1 cellular context compared by ENCODE assay signal in the genomic region with DNA sequence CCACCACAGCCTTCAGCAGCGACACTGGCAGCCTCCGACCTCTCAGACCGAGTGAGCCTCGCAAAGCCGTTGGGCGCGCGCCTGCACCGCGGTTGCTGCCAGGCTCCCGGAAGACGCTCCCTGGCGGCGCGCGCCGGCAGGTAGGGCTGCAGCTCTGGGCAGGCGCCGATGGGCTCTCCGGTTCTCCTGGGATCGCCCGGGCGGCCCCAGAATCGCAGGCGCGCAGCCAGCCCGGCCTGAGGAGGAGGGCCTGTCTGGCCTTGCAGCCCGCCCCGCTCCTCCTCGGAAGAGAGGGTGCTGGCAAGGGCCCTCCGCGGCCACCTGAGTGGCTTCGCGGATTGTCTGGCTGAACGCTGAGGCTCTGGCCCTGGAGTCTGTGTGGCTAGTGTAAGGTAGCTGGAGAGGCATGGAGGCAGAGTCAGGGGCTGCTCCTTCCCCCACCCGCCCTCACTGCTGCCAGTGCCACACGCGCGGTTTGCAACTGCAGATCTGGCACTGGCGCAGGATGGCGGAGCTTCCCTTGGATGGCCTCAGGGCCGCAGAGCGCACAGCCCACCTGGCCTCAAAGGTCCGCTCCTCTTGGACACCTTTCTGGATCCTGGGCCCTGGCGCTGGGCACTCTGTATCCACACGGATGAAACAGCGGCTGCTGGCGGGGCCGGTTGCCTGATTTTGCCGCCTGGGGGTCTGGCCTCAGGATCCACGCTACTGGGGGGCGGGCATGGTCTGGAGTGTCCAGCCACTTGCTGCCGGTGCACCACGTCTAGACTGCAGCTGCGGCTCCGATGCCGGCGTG.
TF ChIP-seq lines count a peak whose summit lies in the region.

No MANE protein-coding gene starts in this region.

TF ChIP-seq in HepG2, 621 proteins besides CTCF, POLR2A, EP300 and RAD21:
- TF ChIP-seq GABPB1 (CRISPR knock-in tag; IDR thresholded peaks at IDR 0.05): peak; percentile 49; the same call in 1 of the 2 replicates
- TF ChIP-seq, protein P1, sequence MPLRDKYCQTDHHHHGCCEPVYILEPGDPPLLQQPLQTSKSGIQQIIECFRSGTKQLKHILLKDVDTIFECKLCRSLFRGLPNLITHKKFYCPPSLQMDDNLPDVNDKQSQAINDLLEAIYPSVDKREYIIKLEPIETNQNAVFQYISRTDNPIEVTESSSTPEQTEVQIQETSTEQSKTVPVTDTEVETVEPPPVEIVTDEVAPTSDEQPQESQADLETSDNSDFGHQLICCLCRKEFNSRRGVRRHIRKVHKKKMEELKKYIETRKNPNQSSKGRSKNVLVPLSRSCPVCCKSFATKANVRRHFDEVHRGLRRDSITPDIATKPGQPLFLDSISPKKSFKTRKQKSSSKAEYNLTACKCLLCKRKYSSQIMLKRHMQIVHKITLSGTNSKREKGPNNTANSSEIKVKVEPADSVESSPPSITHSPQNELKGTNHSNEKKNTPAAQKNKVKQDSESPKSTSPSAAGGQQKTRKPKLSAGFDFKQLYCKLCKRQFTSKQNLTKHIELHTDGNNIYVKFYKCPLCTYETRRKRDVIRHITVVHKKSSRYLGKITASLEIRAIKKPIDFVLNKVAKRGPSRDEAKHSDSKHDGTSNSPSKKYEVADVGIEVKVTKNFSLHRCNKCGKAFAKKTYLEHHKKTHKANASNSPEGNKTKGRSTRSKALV (CRISPR knock-in tag; IDR thresholded peaks at IDR 0.05): peak; percentile 90; the same call in 1 of the 2 replicates
- TF ChIP-seq, protein P2, sequence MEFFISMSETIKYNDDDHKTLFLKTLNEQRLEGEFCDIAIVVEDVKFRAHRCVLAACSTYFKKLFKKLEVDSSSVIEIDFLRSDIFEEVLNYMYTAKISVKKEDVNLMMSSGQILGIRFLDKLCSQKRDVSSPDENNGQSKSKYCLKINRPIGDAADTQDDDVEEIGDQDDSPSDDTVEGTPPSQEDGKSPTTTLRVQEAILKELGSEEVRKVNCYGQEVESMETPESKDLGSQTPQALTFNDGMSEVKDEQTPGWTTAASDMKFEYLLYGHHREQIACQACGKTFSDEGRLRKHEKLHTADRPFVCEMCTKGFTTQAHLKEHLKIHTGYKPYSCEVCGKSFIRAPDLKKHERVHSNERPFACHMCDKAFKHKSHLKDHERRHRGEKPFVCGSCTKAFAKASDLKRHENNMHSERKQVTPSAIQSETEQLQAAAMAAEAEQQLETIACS (CRISPR knock-in tag; IDR thresholded peaks at IDR 0.05): peak; percentile 64
- TF ChIP-seq, protein P3, sequence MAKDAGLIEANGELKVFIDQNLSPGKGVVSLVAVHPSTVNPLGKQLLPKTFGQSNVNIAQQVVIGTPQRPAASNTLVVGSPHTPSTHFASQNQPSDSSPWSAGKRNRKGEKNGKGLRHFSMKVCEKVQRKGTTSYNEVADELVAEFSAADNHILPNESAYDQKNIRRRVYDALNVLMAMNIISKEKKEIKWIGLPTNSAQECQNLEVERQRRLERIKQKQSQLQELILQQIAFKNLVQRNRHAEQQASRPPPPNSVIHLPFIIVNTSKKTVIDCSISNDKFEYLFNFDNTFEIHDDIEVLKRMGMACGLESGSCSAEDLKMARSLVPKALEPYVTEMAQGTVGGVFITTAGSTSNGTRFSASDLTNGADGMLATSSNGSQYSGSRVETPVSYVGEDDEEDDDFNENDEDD (CRISPR knock-in tag; IDR thresholded peaks at IDR 0.05; ENCODE audit: borderline replicate concordance): peak; percentile 41; the same call in 1 of the 2 replicates
TF ChIP-seq in HepG2: peak in this region for 4; not testable (repeated sequence) for 617.
